Comparison of ENCODE assay signal across 8 cellular contexts in the genomic region with DNA sequence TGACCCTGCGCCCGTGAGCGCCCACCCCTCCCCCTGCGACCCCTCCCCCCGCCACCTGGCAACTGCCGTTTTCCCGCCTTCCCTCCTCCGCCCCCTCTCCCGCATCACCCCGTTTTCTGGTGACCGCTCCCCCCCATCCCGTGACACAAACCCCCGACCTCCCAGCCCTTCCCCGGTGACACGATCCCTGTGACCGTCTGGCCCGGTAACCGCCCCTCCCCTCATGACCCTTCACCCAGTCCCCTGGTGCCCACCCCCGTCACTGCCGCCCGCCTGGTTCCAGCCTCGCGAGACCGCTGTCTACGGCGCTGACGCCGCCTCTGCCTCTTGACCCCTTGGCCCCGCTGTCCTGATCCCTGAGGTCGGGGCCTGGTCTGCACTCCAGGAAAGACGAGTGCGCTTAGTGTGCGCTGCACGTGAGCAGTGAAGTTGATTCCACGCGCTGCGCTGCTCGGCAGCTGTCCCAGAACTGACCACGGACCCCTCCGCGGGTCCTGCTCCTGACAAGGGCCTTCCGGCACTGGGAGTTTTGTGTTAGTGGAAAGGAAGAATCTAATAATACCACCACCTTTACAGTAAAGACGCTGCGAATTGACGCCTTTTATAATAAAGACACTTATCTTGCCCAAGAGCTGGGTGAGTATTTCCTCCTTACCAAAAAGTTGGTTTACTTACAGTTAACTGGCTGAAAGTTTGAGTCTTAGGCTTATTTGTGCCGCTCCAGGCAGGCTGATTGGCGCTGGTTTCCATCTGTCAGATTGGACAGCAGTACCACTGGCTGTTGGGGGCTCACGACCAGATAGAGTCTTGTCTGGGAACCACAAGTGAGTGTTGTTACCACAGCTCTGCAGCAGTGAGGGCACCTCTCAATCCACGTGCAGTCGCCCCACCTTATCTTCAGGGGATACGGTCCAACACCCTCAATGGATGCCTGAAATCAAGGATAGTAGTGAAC. TPM values are rescaled to one million over a fixed set of nuclear protein-coding genes. Genes with fewer than 3 reads are reported as not detected.
A peak's percentile ranks its signal among the peaks of the same experiment; 100 is the strongest.
DNase-seq lines count a peak whose midpoint lies in the region; ATAC-seq and TF ChIP-seq lines count a peak whose summit lies in the region.

No MANE protein-coding gene starts in this region.

- H3K9ac ChIP-seq in NT2/D1 (ENCODE audit: insufficient read length, low read depth): peak overlapping the region; percentile 94

- H3K27me3 ChIP-seq in CD4-positive, alpha-beta memory T cell (ENCODE audit: insufficient read depth, low read length): no peaks in the 10 kb centered on the region
- H3K27me3 ChIP-seq in NT2/D1 (ENCODE audit: insufficient read depth, insufficient read length) (no peaks in the 10 kb centered on the region), thoracic aorta (replicated peaks; ENCODE audit: insufficient read depth) (no peaks in the 10 kb centered on the region)

- no peaks in the 10 kb centered on the region for H3K27me3 Mint-ChIP-seq in CD4-positive, alpha-beta memory T cell
- no peaks in the 10 kb centered on the region for H3K27me3 Mint-ChIP-seq in activated T-cell treated with anti-CD3 and anti-CD28 coated beads, Interleukin-2, amount 50 U/mL, for 4 hours (ENCODE audit: low read depth)
- H3K27me3 Mint-ChIP-seq in nephron (ENCODE audit: low read depth): no peaks in the 10 kb centered on the region

- TF ChIP-seq CTCF in fibroblast of mammary gland (conservative IDR thresholded peaks at IDR 0.05; ENCODE audit: control insufficient read depth, insufficient read depth, low read depth, low read length) (no peak), nephron (IDR thresholded peaks at IDR 0.05; ENCODE audit: unreplicated experiment in 3 of 3) (no peak), thoracic aorta (IDR thresholded peaks at IDR 0.05) (no peak)

- no peaks in the 10 kb centered on the region for H3K36me3 ChIP-seq in CD4-positive, alpha-beta memory T cell (ENCODE audit: insufficient read depth, low read length)
- H3K36me3 ChIP-seq in NT2/D1 (ENCODE audit: insufficient read depth, insufficient read length, low read length) (peaks cover 30% of the 10 kb centered on the region), thoracic aorta (no peaks in the 10 kb centered on the region)

- peak overlapping the region; percentile 75 for H3K27ac ChIP-seq in CD4-positive, alpha-beta memory T cell (ENCODE audit: low read depth, low read length)
- H3K27ac ChIP-seq in thoracic aorta: peak overlapping the region; percentile 42 to 78

- no peaks in the 10 kb centered on the region for H3K9me3 ChIP-seq in CD4-positive, alpha-beta memory T cell (ENCODE audit: control insufficient read depth in 1 of 2, low read length in 2 of 2)
- H3K9me3 ChIP-seq in NT2/D1 (ENCODE audit: insufficient read depth, low read length): no peaks in the 10 kb centered on the region
- H3K9me3 ChIP-seq in thoracic aorta: no peaks in the 10 kb centered on the region

- intact Hi-C loops in CD4-positive, alpha-beta memory T cell (cut with micrococcal nuclease): loop anchor here (1.0 to 2.0 kb wide), 2 partner anchors 60 to 104 kb away; a partner anchor contains a TSS

- CTCF ChIA-PET in CD4-positive, alpha-beta memory T cell (lab: Charles Lee; ENCODE audit: partially characterized antibody): no interaction called here

- no peaks in the 10 kb centered on the region for H3K9me3 Mint-ChIP-seq in CD4-positive, alpha-beta memory T cell
- no peaks in the 10 kb centered on the region for H3K9me3 Mint-ChIP-seq in activated T-cell treated with anti-CD3 and anti-CD28 coated beads, Interleukin-2, amount 50 U/mL, for 4 hours
- H3K9me3 Mint-ChIP-seq in nephron: no peaks in the 10 kb centered on the region

- peak overlapping the region; percentile 86 to 98 (median 94) for H3K27ac Mint-ChIP-seq in CD4-positive, alpha-beta memory T cell
- H3K27ac Mint-ChIP-seq in nephron: peak overlapping the region; percentile 72 to 91 (median 86)

- POLR2A ChIA-PET in CD4-positive, alpha-beta memory T cell (lab: Charles Lee; ENCODE audit: partially characterized antibody): interaction anchor here (0.9 to 1.6 kb wide), 3 partner anchors 9 to 59 kb away, joined by 3 read pairs; a partner anchor contains a TSS

- peaks cover 6 to 13% of the 10 kb centered on the region in 2 donors for H3K36me3 Mint-ChIP-seq in CD4-positive, alpha-beta memory T cell
- peaks cover 13% of the 10 kb centered on the region for H3K36me3 Mint-ChIP-seq in activated T-cell treated with anti-CD3 and anti-CD28 coated beads, Interleukin-2, amount 50 U/mL, for 4 hours (ENCODE audit: insufficient read depth)
- H3K36me3 Mint-ChIP-seq in nephron (ENCODE audit: low read depth): peaks cover 17% of the 10 kb centered on the region

- H3K4me3 ChIP-seq in CD4-positive, alpha-beta memory T cell (ENCODE audit: low read length in 2 of 2): peak overlapping the region; percentile 66 to 81
- H3K4me3 ChIP-seq in NT2/D1 (ENCODE audit: insufficient read length, low read depth): peak overlapping the region; percentile 93
- peak overlapping the region; percentile 62 for H3K4me3 ChIP-seq in fibroblast of mammary gland (ENCODE audit: control insufficient read depth, low read depth, low read length)
- peak overlapping the region; percentile 90 for H3K4me3 ChIP-seq in thoracic aorta

- DNase-seq in CD4-positive, alpha-beta memory T cell: peak; percentile 13 to 74 (median 30)
- no peak for DNase-seq in NT2/D1 (ENCODE audit: low read depth, low spot score)
- peak; percentile 19 for DNase-seq in activated T-cell treated with anti-CD3 and anti-CD28 coated beads, Interleukin-2, amount 50 U/mL, for 4 hours
- DNase-seq in fibroblast of mammary gland (ENCODE audit: low read depth): peak; percentile 72
- DNase-seq in thoracic aorta (ENCODE audit: low spot score): peak; percentile 29

- peaks cover 19% of the 10 kb centered on the region for H3K4me1 ChIP-seq in CD4-positive, alpha-beta memory T cell (ENCODE audit: insufficient read depth, low read length)
- peaks cover 4% of the 10 kb centered on the region for H3K4me1 ChIP-seq in NT2/D1 (ENCODE audit: insufficient read depth, insufficient read length)
- H3K4me1 ChIP-seq in thoracic aorta (ENCODE audit: control insufficient read depth in 1 of 2, low read depth in 2 of 2): peaks cover 4 to 5% of the 10 kb centered on the region in 2 donors

- ATAC-seq in GM21723 (IDR thresholded peaks at IDR 0.05; ENCODE audit: unreplicated experiment) (peak; percentile 37), thoracic aorta (ENCODE audit: insufficient number of reproducible peaks, low FRiP score, low read depth) (no peak), HG02588 (IDR thresholded peaks at IDR 0.05; ENCODE audit: unreplicated experiment) (no peak)
- ATAC-seq in activated T-cell treated with anti-CD3 and anti-CD28 coated beads, Interleukin-2, amount 50 U/mL, for 4 hours: peak; percentile 27 to 42

- H3K4me1 Mint-ChIP-seq in CD4-positive, alpha-beta memory T cell: peaks cover 22 to 41% (median 29%) of the 10 kb centered on the region in 4 donors
- peaks cover 21% of the 10 kb centered on the region for H3K4me1 Mint-ChIP-seq in activated T-cell treated with anti-CD3 and anti-CD28 coated beads, Interleukin-2, amount 50 U/mL, for 4 hours (ENCODE audit: low read depth)
- H3K4me1 Mint-ChIP-seq in nephron: peaks cover 22% of the 10 kb centered on the region

- peak overlapping the region; percentile 87 to 93 (median 90) for H3K4me3 Mint-ChIP-seq in CD4-positive, alpha-beta memory T cell
- peak overlapping the region; percentile 92 for H3K4me3 Mint-ChIP-seq in activated T-cell treated with anti-CD3 and anti-CD28 coated beads, Interleukin-2, amount 50 U/mL, for 4 hours
- H3K4me3 Mint-ChIP-seq in nephron: peak overlapping the region; percentile 93 to 94 (median 94)

RNA-seq across cellular contexts. Expression of a gene that starts 59.2 kb away (rescaled TPM):
- total RNA-seq in CD4-positive, alpha-beta memory T cell: 10 to 100 TPM; 42.1 to 42.9 TPM
- polyA plus RNA-seq in CD4-positive, alpha-beta memory T cell: 10 to 100 TPM in 1 of 2 donors, 1 to 10 TPM in 1; 4.0 to 13.0 TPM
- 10 to 100 TPM; 71.4 to 83.5 (median 72.8) TPM for total RNA-seq in activated T-cell treated with anti-CD3 and anti-CD28 coated beads, Interleukin-2, amount 50 U/mL, for 4 hours
- total RNA-seq in thoracic aorta: 10 to 100 TPM in 1 of 2 donors, 1 to 10 TPM in 1; 9.7 to 24.8 TPM

RNA-seq across cellular contexts. Expression of a gene that starts 59.3 kb away (rescaled TPM):
- total RNA-seq in CD4-positive, alpha-beta memory T cell: 10 to 100 TPM; 17.0 to 18.5 TPM
- polyA plus RNA-seq in CD4-positive, alpha-beta memory T cell: 10 to 100 TPM; 13.9 to 26.0 TPM
- total RNA-seq in activated T-cell treated with anti-CD3 and anti-CD28 coated beads, Interleukin-2, amount 50 U/mL, for 4 hours: 10 to 100 TPM; 85.3 to 92.5 (median 89.0) TPM
- 1 to 10 TPM; 5.9 to 8.5 TPM for total RNA-seq in thoracic aorta

Comparison
In these comparisons a context has a peak if more than half of its experiments do, and no peak if none do; other contexts are left out.
1. ATAC-seq: peak in GM21723 (single experiment) and activated T-cell treated with anti-CD3 and anti-CD28 coated beads, Interleukin-2, amount 50 U/mL, for 4 hours (2 of 2); none in thoracic aorta (single experiment) and HG02588 (single experiment).
2. RNA of a gene that starts 59.3 kb away (total RNA-seq): 85.3 to 92.5 TPM in activated T-cell treated with anti-CD3 and anti-CD28 coated beads, Interleukin-2, amount 50 U/mL, for 4 hours; 17.0 to 18.5 TPM in CD4-positive, alpha-beta memory T cell and 5.9 to 8.5 TPM in thoracic aorta; every median in the first group is over 4 times any median in the second.
3. Peak in every context shown above with its lines, with median percentiles within 50 percentile points of each other: H3K4me3 ChIP-seq and H3K4me3 Mint-ChIP-seq.